Comparison of ENCODE assay signal across 8 cellular contexts in the genomic region with DNA sequence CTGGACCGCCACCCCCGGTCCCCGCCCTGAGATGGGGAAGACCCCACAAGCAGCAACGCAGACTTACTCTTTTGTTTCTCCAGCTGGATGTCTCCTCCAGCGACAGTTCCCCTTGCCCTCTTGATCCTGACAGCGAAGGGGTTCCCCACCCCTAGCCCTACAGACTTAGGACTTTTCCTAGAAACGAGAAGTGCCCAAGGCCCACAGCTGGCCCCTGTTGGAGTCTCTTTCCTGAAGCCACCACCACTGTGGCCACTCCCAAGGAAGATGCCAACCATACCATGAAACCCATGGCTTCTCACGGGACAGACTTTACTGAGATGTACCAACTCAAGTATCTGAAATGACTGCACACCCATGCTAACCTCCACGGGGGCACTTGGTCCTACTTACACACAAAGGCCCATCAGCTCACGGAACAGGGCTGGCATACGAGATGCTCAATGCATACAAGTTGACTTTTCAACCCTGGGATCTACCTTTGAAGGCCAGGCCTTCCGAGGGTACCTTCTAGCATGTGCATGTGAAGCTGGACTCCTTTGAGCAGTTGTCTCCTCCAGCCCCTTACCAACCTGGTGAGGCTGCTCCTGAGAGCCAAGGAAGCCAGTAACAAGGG. TPM values are rescaled to one million over a fixed set of nuclear protein-coding genes. Genes with fewer than 3 reads are reported as not detected.
DNase-seq lines count a peak whose midpoint lies in the region; ATAC-seq and TF ChIP-seq lines count a peak whose summit lies in the region.

No MANE protein-coding gene starts in this region.

- peaks cover 5% of the 10 kb centered on the region; the same call in 1 of the 2 replicates for H3F3A ChIP-seq in PC-9 (ENCODE audit: insufficient read depth, low read depth)

- H2AFZ ChIP-seq in PC-9 (0 out of 2 replicates have a peak overlapping the region, but pooled peaks have one; percentile 76), neuronal stem cell (ENCODE audit: low read length) (no peak overlapping the region)

- no peak overlapping the region for H2BK5ac ChIP-seq in neuronal stem cell (ENCODE audit: low read length)

- H2BK15ac ChIP-seq in neuronal stem cell (ENCODE audit: low read length): no peak overlapping the region

- H2BK12ac ChIP-seq in neuronal stem cell (ENCODE audit: low read length): no peak overlapping the region

- TF ChIP-seq CTCF in GM12865 (IDR thresholded peaks at IDR 0.05; ENCODE audit: insufficient read depth, low read depth, low read length, missing control alignments): no peak
- TF ChIP-seq CTCF in PC-9 (conservative IDR thresholded peaks at IDR 0.05): no peak

- H3K27me3 ChIP-seq in PC-9 (ENCODE audit: insufficient read depth, low read depth) (no peaks in the 10 kb centered on the region), ectodermal cell (ENCODE audit: control insufficient read depth, insufficient read depth, low read length, poor library complexity, severe bottlenecking) (no peaks in the 10 kb centered on the region), neuronal stem cell (ENCODE audit: control insufficient read depth in 3 of 3, insufficient read depth in 3 of 3, low read depth in 1 of 3, low read length in 3 of 3) (peaks cover 0 to 49% (median 0%) of the 10 kb centered on the region in 3 experiments)

- WGBS in ectodermal cell, 2 experiments: 82 to 83% methylated on average over 12 of the region's 12 CpGs
- WGBS in neuronal stem cell (ENCODE audit: extremely low coverage in 2 of 2, insufficient read length in 2 of 2, insufficient replicate concordance in 1 of 2), 2 donors: no CpG with 5 or more reads among the region's 12 CpGs

- H3K9ac ChIP-seq in neuronal stem cell (ENCODE audit: low read depth, low read length, poor library complexity): peak overlapping the region; percentile 84

- H4K20me1 ChIP-seq in PC-9 (ENCODE audit: insufficient read depth): no peaks in the 10 kb centered on the region

- H3K9me3 ChIP-seq in PC-9 (ENCODE audit: insufficient read depth, low read depth) (no peaks in the 10 kb centered on the region), ectodermal cell (ENCODE audit: control insufficient read depth, low read length) (no peaks in the 10 kb centered on the region), neuronal stem cell (replicated peaks in 1 of 2; ENCODE audit: control insufficient read depth in 2 of 2, insufficient read depth in 1 of 2, low read depth in 1 of 2, low read length in 2 of 2) (no peaks in the 10 kb centered on the region)

- H3K4me1 ChIP-seq in PC-9 (replicated peaks; ENCODE audit: insufficient read depth): peaks cover 8% of the 10 kb centered on the region; the same call in 1 of the 2 replicates
- H3K4me1 ChIP-seq in ectodermal cell (ENCODE audit: control insufficient read depth, insufficient read depth, low read length): peaks cover 17% of the 10 kb centered on the region
- H3K4me1 ChIP-seq in neuronal stem cell (ENCODE audit: control insufficient read depth in 2 of 2, insufficient read depth in 1 of 2, low read depth in 1 of 2, low read length in 2 of 2): peaks cover 7 to 16% of the 10 kb centered on the region in 2 donors

- H3K36me3 ChIP-seq in PC-9 (ENCODE audit: low read depth): no peaks in the 10 kb centered on the region
- no peaks in the 10 kb centered on the region for H3K36me3 ChIP-seq in ectodermal cell (ENCODE audit: control insufficient read depth, insufficient read depth, low read length)
- H3K36me3 ChIP-seq in neuronal stem cell (replicated peaks in 1 of 2; ENCODE audit: control insufficient read depth in 2 of 2, insufficient read depth in 2 of 2, low read length in 2 of 2): peaks cover 0 to 31% of the 10 kb centered on the region in 2 donors

- no peaks in the 10 kb centered on the region for H3K9me2 ChIP-seq in PC-9 (ENCODE audit: insufficient read depth)

- DNase-seq in GM12865 (ENCODE audit: low read depth) (no peak), PC-9 (peak in 1 of 2 experiments; percentile 23), neuronal stem cell (ENCODE audit: low spot score) (no peak), nucleus accumbens (lab: John Stamatoyannopoulos, UW) (no peak)

- H4K8ac ChIP-seq in neuronal stem cell (ENCODE audit: low read depth, low read length): peak overlapping the region; percentile 3

- CTCF ChIA-PET in PC-9 (lab: Charles Lee): no interaction called here

- H3K18ac ChIP-seq in neuronal stem cell (ENCODE audit: low read length): peak overlapping the region; percentile 81

- intact Hi-C loops in PC-9 (cut with micrococcal nuclease; ENCODE audit: unreplicated experiment): loop anchor here (2.0 kb wide), 1 partner anchor 76 kb away; a partner anchor contains a TSS

- ATAC-seq in HG02588 (IDR thresholded peaks at IDR 0.05; ENCODE audit: unreplicated experiment) (no peak), HG02852 (IDR thresholded peaks at IDR 0.05; ENCODE audit: unreplicated experiment) (no peak), HG03097 (IDR thresholded peaks at IDR 0.05; ENCODE audit: low FRiP score, unreplicated experiment) (no peak)

- no peak overlapping the region for H2BK120ac ChIP-seq in neuronal stem cell (ENCODE audit: low read depth, low read length)

- H3K14ac ChIP-seq in neuronal stem cell (ENCODE audit: low read length): no peak overlapping the region

- H2AK5ac ChIP-seq in neuronal stem cell (ENCODE audit: low read depth, low read length): peak overlapping the region; percentile 61

- BruUV-seq in PC-9 (replicated peaks; lab: Mats Ljungman, UMichigan): TSS peak; percentile 94

- H3K27ac ChIP-seq in PC-9 (peak overlapping the region; percentile 73), ectodermal cell (ENCODE audit: insufficient read depth, low read depth, low read length, poor library complexity, severe bottlenecking) (peak overlapping the region; percentile 50), neuronal stem cell (replicated peaks; ENCODE audit: low read length) (peak overlapping the region; percentile 59)

- no peak overlapping the region for H3K4ac ChIP-seq in neuronal stem cell (ENCODE audit: low read length)

- POLR2A ChIA-PET in PC-9 (lab: Charles Lee; ENCODE audit: unreplicated experiment): interaction anchor here (0.6 to 0.7 kb wide), 2 partner anchors 17 to 742 kb away, joined by 3 to 7 read pairs; a partner anchor contains a TSS

- H3K23ac ChIP-seq in neuronal stem cell (ENCODE audit: low read depth, low read length, poor library complexity): no peak overlapping the region

- no peak overlapping the region for H4K91ac ChIP-seq in neuronal stem cell (ENCODE audit: low read depth, low read length, poor library complexity)

- H3K4me3 ChIP-seq in GM12865 (ENCODE audit: low read depth, low read length) (peak overlapping the region; percentile 65), PC-9 (peak overlapping the region; percentile 68), ectodermal cell (ENCODE audit: insufficient read depth, low read depth, low read length) (peak overlapping the region; percentile 39), neuronal stem cell (ENCODE audit: low read length in 2 of 2) (peak overlapping the region in 1 of 2 donors; percentile 59)

- H3K79me1 ChIP-seq in neuronal stem cell (ENCODE audit: low read depth, low read length): peaks cover 12% of the 10 kb centered on the region

- peaks cover 29% of the 10 kb centered on the region for H3K79me2 ChIP-seq in PC-9 (ENCODE audit: low read depth)

- H3K4me2 ChIP-seq in PC-9 (peak overlapping the region; percentile 92), neuronal stem cell (ENCODE audit: insufficient read depth, low read length, poor library complexity, severe bottlenecking) (peak overlapping the region; percentile 54)

RNA-seq across cellular contexts. Expression of a gene that starts 0.9 kb away (rescaled TPM):
- total RNA-seq in PC-9 (2021): 317 and 364 TPM in 2 replicates
- polyA plus RNA-seq in ectodermal cell (2013, experiment 1 of 4): 61.8 TPM
- 48.6 TPM for polyA plus RNA-seq in ectodermal cell (2013, experiment 2 of 4)
- 34.8 TPM for polyA plus RNA-seq in ectodermal cell (2013, experiment 3 of 4)
- 38.9 TPM for polyA plus RNA-seq in ectodermal cell (2013, experiment 4 of 4)
- 33.3 TPM for polyA plus RNA-seq in neuronal stem cell (2013, experiment 1 of 2)
- 32.7 TPM for polyA plus RNA-seq in neuronal stem cell (2013, experiment 2 of 2)

RNA-seq across cellular contexts. Expression of a gene that starts 48.1 kb away (rescaled TPM):
- 20.1 and 30.8 TPM in 2 replicates for total RNA-seq in PC-9 (2021)
- polyA plus RNA-seq in ectodermal cell (2013, experiment 1 of 4): 9.8 TPM
- polyA plus RNA-seq in ectodermal cell (2013, experiment 2 of 4): 7.9 TPM
- 6.5 TPM for polyA plus RNA-seq in ectodermal cell (2013, experiment 3 of 4)
- polyA plus RNA-seq in ectodermal cell (2013, experiment 4 of 4): 6.7 TPM
- polyA plus RNA-seq in neuronal stem cell (2013, experiment 1 of 2): 6.2 TPM
- 6.1 TPM for polyA plus RNA-seq in neuronal stem cell (2013, experiment 2 of 2)

RNA-seq across cellular contexts. Expression of a gene that starts 49.0 kb away (rescaled TPM):
- total RNA-seq in PC-9 (2021): 67.1 and 79.9 TPM in 2 replicates
- 85.2 TPM for polyA plus RNA-seq in ectodermal cell (2013, experiment 1 of 4)
- polyA plus RNA-seq in ectodermal cell (2013, experiment 2 of 4): 86.5 TPM
- 61.4 TPM for polyA plus RNA-seq in ectodermal cell (2013, experiment 3 of 4)
- 68.1 TPM for polyA plus RNA-seq in ectodermal cell (2013, experiment 4 of 4)
- 37.0 TPM for polyA plus RNA-seq in neuronal stem cell (2013, experiment 1 of 2)
- polyA plus RNA-seq in neuronal stem cell (2013, experiment 2 of 2): 39.4 TPM
